ENCODE assay signal across 13 cellular contexts in genomic region chr3:194132465-194133358, GRCh38. TPM values are rescaled to one million over a fixed set of nuclear protein-coding genes. Genes with fewer than 3 reads are reported as not detected.
DNase-seq lines count a peak whose midpoint lies in the region; ATAC-seq and TF ChIP-seq lines count a peak whose summit lies in the region.
"Had no signal": no experiment of that assay in that cellular context is flagged by ENCODE, and none has a peak within 500 bp of the region (broad histone marks: within the 10 kb centered on the region; RNA-seq: fewer than 3 reads in every experiment).

No MANE protein-coding gene starts in this region.

- no peaks in the 10 kb centered on the region for H3K36me3 ChIP-seq in cardiac muscle cell
- H3K36me3 ChIP-seq: BLaER1, left lung had no signal

- POLR2A ChIA-PET in activated B cell treated with CpG ODN at 0.5 μM for 24 hours (lab: Charles Lee) (interaction anchor here (1.0 to 15.3 kb wide), 7 partner anchors 27 to 174 kb away, joined by 3 to 465 read pairs (median 14); no protein-coding TSS in a partner anchor), HEK293T (lab: Yijun Ruan, JAX) (interaction anchor here (1.0 kb wide), 1 partner anchor 184 kb away, joined by 3 read pairs; no protein-coding TSS in a partner anchor)

- TF ChIP-seq CTCF in cardiac muscle cell (IDR thresholded peaks at IDR 0.05; ENCODE audit: low read depth, low read length): no peak
- TF ChIP-seq CTCF in activated B cell treated with CpG ODN at 0.5 μM for 24 hours (IDR thresholded peaks at IDR 0.05): no peak

- peaks cover 67% of the 10 kb centered on the region for H3K4me1 Mint-ChIP-seq in activated B cell treated with CpG ODN at 0.5 μM for 24 hours

- CTCF ChIA-PET in activated B cell treated with CpG ODN at 0.5 μM for 24 hours (lab: Charles Lee): interaction anchor here (0.7 to 6.8 kb wide), 4 partner anchors 29 to 183 kb away, joined by 3 to 44 read pairs (median 23); no protein-coding TSS in a partner anchor
- CTCF ChIA-PET in HEK293T (lab: Yijun Ruan, JAX): interaction anchor here (0.6 to 1.8 kb wide), 2 partner anchors 183 to 346 kb away, joined by 3 to 5 read pairs; no protein-coding TSS in a partner anchor

- peaks cover 11% of the 10 kb centered on the region for H3K36me3 Mint-ChIP-seq in activated B cell treated with CpG ODN at 0.5 μM for 24 hours (ENCODE audit: low read depth)

- peak overlapping the region; percentile 98 for H3K27ac ChIP-seq in cardiac muscle cell
- H3K27ac ChIP-seq: BLaER1 had no signal

- DNase-seq in cardiac muscle cell (ENCODE audit: low read depth in 1 of 2, low spot score in 1 of 2): peak in 1 of 2 donors; percentile 16
- DNase-seq in cardiac septum (ENCODE audit: low spot score): no peak
- no peak for DNase-seq in activated B cell treated with CpG ODN at 0.5 μM for 24 hours
- peak; percentile 68 for DNase-seq in islet precursor cell
- no peak for DNase-seq in HEK293T (ENCODE audit: extremely low spot score)
- no peak for DNase-seq in stimulated activated CD4-positive, alpha-beta T cell treated with anti-CD3 and anti-CD28 coated beads, Interleukin-4, amount 100 ng/mL, for 24 hours
- DNase-seq in activated CD4-positive, alpha-beta T cell treated with anti-CD3 and anti-CD28 coated beads, Interleukin-2, amount 50 U/mL, for 1 hour: no peak

- H3K4me3 Mint-ChIP-seq in activated B cell treated with CpG ODN at 0.5 μM for 24 hours: peak overlapping the region; percentile 87

- H3K4me3 ChIP-seq in cardiac muscle cell: no peak overlapping the region
- H3K4me3 ChIP-seq: GM12878 had no signal

- no peaks in the 10 kb centered on the region for H3K9me3 ChIP-seq in cardiac muscle cell (ENCODE audit: low read depth)
- H3K9me3 ChIP-seq: BLaER1, left lung had no signal

- no peaks in the 10 kb centered on the region for H3K9me3 Mint-ChIP-seq in activated B cell treated with CpG ODN at 0.5 μM for 24 hours
- H3K9me3 Mint-ChIP-seq: activated T-helper 2 cell treated with anti-CD3 and anti-CD28 coated beads, Interferon-gamma antibody, Interleukin-2, Interleukin-4, amounts not matched to agents 10 μg/mL and 5 μg/mL and 100 μg/mL, durations not matched to agents 14 hours and 24 hours and 36 hours; stimulated activated naive B cell treated with anti-CD40 and anti-IgM and Interleukin-4, amounts not matched to agents 10 μg/mL and 1 μg/mL and 100 μg/mL, for 72 hours had no signal

- H3K4me1 ChIP-seq in cardiac muscle cell (ENCODE audit: low read depth): peaks cover 31% of the 10 kb centered on the region

- no peaks in the 10 kb centered on the region for H3K27me3 ChIP-seq in cardiac muscle cell

- peaks cover 1% of the 10 kb centered on the region for H3K27me3 Mint-ChIP-seq in activated B cell treated with CpG ODN at 0.5 μM for 24 hours

- ATAC-seq in activated B cell treated with CpG ODN at 0.5 μM for 24 hours (ENCODE audit: low read depth) (no peak), HG02571 (IDR thresholded peaks at IDR 0.05; ENCODE audit: unreplicated experiment) (no peak)
- ATAC-seq: GM12878, left lung had no signal

- intact Hi-C loops in cardiac septum (cut with DNase I) (no loop called here), activated B cell treated with CpG ODN at 0.5 μM for 24 hours (cut with micrococcal nuclease) (loop anchor here (5.0 to 10.0 kb wide), 3 partner anchors 352 to 450 kb away; partner anchors contain the start of gene ATP13A3)

- peak overlapping the region; percentile 20 for H3K27ac Mint-ChIP-seq in activated B cell treated with CpG ODN at 0.5 μM for 24 hours

TF ChIP-seq in HEK293T, 16 proteins besides CTCF, POLR2A, EP300 and RAD21:
- TF ChIP-seq LEF1 (IDR thresholded peaks at IDR 0.05; ENCODE audit: borderline replicate concordance) (no peak), CTBP1 (IDR thresholded peaks at IDR 0.05; ENCODE audit: borderline replicate concordance) (no peak), ARNT (IDR thresholded peaks at IDR 0.05) (no peak), L3MBTL2 (conservative IDR thresholded peaks at IDR 0.05) (no peak), FOXA1 (IDR thresholded peaks at IDR 0.05) (no peak), FOXK2 (IDR thresholded peaks at IDR 0.05) (no peak), ELF4 (IDR thresholded peaks at IDR 0.05) (no peak), PKNOX1 (IDR thresholded peaks at IDR 0.05) (no peak), TARDBP (IDR thresholded peaks at IDR 0.05) (no peak), FOXM1 (IDR thresholded peaks at IDR 0.05; ENCODE audit: borderline replicate concordance) (no peak), BHLHE40 (IDR thresholded peaks at IDR 0.05; ENCODE audit: borderline replicate concordance) (no peak), NFRKB (IDR thresholded peaks at IDR 0.05) (no peak), SUZ12 (IDR thresholded peaks at IDR 0.05) (no peak), SP1 (IDR thresholded peaks at IDR 0.05) (no peak), HDGF (IDR thresholded peaks at IDR 0.05; ENCODE audit: borderline replicate concordance) (no peak), ZNF384 (IDR thresholded peaks at IDR 0.05) (no peak)
TF ChIP-seq in HEK293T: peak in this region for 0.

RNA-seq across cellular contexts. Expression of gene HES1, which starts 3.2 kb away (rescaled TPM):
- 22.6 and 43.2 TPM in 2 replicates for total RNA-seq in cardiac muscle cell
- 22.2 and 33.9 TPM in 2 replicates for polyA plus RNA-seq in cardiac muscle cell
- total RNA-seq in cardiac septum: 24.4 TPM
- total RNA-seq in activated B cell treated with CpG ODN at 0.5 μM for 24 hours: 5.0 and 5.9 TPM in 2 replicates
